17 cellular contexts compared by ENCODE assay signal in the genomic region with DNA sequence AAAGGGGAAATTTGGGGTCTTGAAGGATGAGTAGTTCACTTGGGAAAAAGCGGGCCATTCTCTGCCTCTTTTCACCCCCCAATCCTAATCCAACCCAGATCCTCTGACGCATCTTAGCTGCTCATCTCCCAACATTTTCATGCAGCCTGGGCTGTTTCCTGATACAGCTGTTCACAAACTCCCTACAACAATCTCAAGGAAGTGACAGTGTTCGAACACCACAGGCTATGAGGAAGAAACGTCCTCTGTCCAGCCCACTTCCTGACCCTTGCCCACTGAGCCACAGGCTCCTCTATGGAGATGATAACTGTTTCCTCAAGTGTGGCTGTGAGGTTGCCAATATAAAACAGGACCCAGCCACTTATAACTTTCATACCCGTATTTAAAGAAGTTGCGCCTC. TPM values are rescaled to one million over a fixed set of nuclear protein-coding genes. Genes with fewer than 3 reads are reported as not detected.
DNase-seq lines count a peak whose midpoint lies in the region; ATAC-seq and TF ChIP-seq lines count a peak whose summit lies in the region.
"Had no signal": no experiment of that assay in that cellular context is flagged by ENCODE, and none has a peak within 500 bp of the region (broad histone marks: within the 10 kb centered on the region; RNA-seq: fewer than 3 reads in every experiment).

No MANE protein-coding gene starts in this region.

- H3K79me2 ChIP-seq in osteoblast (ENCODE audit: insufficient read depth, low read length) = no peaks in the 10 kb centered on the region

- no peak overlapping the region for H3K4me2 ChIP-seq in osteoblast (ENCODE audit: insufficient read depth, low read length)

- H2AFZ ChIP-seq in osteoblast (ENCODE audit: low read length) = no peak overlapping the region

- peak overlapping the region; percentile 31 to 89 for H3K4me3 Mint-ChIP-seq in effector memory CD8-positive, alpha-beta T cell

- H3K4me1 ChIP-seq in osteoblast (ENCODE audit: insufficient read depth, low read length) = peaks cover 3% of the 10 kb centered on the region

- DNase-seq in NOMO-1 treated with DMSO at 0.1 percent for 48 hours (lab: John Stamatoyannopoulos, UW; ENCODE audit: unreplicated experiment) (peak; percentile 11), NOMO-1 treated with dmso at 0.1 percent for 144 hours (lab: John Stamatoyannopoulos, UW; ENCODE audit: unreplicated experiment) (no peak), MV-4-11 (lab: John Stamatoyannopoulos, UW) (peak; percentile 87), osteoblast (ENCODE audit: insufficient read length, low spot score, missing footprints) (peak; percentile 44), DMS 273 treated with DMSO at 0.1 percent for 48 hours (lab: John Stamatoyannopoulos, UW) (no peak), MG63 (no peak)
- DNase-seq in effector memory CD8-positive, alpha-beta T cell = no peak
- DNase-seq: activated effector memory CD4-positive, alpha-beta T cell treated with anti-CD3 and anti-CD28 coated beads, Interleukin-2, amount 50 U/mL, for 16 hours; DMS79; midbrain; NCI-H1694; NCI-H748 treated with DMSO at 0.1 percent for 48 hours; sigmoid colon had no signal

- no peak for TF ChIP-seq CTCF in osteoblast (IDR thresholded peaks at IDR 0.05; ENCODE audit: extremely low read depth, low read depth, low read length)

- peaks cover 30 to 36% of the 10 kb centered on the region in 2 donors for H3K27me3 Mint-ChIP-seq in effector memory CD8-positive, alpha-beta T cell

- no peak for ATAC-seq in effector memory CD8-positive, alpha-beta T cell (replicated peaks)
- no peak for ATAC-seq in HG03432 (IDR thresholded peaks at IDR 0.05; ENCODE audit: unreplicated experiment)

- peaks cover 22 to 32% of the 10 kb centered on the region in 2 donors for H3K4me1 Mint-ChIP-seq in effector memory CD8-positive, alpha-beta T cell (ENCODE audit: low read depth in 2 of 2)

- H3K27ac ChIP-seq in osteoblast (ENCODE audit: low read depth, low read length) = no peak overlapping the region
- H3K27ac ChIP-seq: sigmoid colon, suprapubic skin had no signal

- H3K36me3 Mint-ChIP-seq in effector memory CD8-positive, alpha-beta T cell (ENCODE audit: insufficient read depth) = peaks cover 6% of the 10 kb centered on the region

- no peak overlapping the region for H3K4me3 ChIP-seq in osteoblast (ENCODE audit: insufficient read depth, low read length)
- H3K4me3 ChIP-seq in MG63 = no peak overlapping the region
- H3K4me3 ChIP-seq: HAP-1, sigmoid colon, suprapubic skin had no signal

- H4K20me1 ChIP-seq in osteoblast (ENCODE audit: insufficient read depth, low read length) = peaks cover 5% of the 10 kb centered on the region

- H3K9me3 ChIP-seq in osteoblast (ENCODE audit: low read depth, low read length) (no peaks in the 10 kb centered on the region), MG63 (no peaks in the 10 kb centered on the region)
- H3K9me3 ChIP-seq: HAP-1, sigmoid colon, suprapubic skin had no signal

- H3K27me3 ChIP-seq in osteoblast (ENCODE audit: insufficient read depth, low read length) (peaks cover 24% of the 10 kb centered on the region), MG63 (peaks cover 26% of the 10 kb centered on the region)

- H3K36me3 ChIP-seq in osteoblast (ENCODE audit: insufficient read depth, low read length) (no peaks in the 10 kb centered on the region), MG63 (no peaks in the 10 kb centered on the region)
- H3K36me3 ChIP-seq: HAP-1, sigmoid colon, suprapubic skin had no signal

- H3K9me3 Mint-ChIP-seq in effector memory CD8-positive, alpha-beta T cell = peaks cover 0 to 3% of the 10 kb centered on the region in 2 donors

- no peak overlapping the region for H3K27ac Mint-ChIP-seq in effector memory CD8-positive, alpha-beta T cell

RNA-seq across cellular contexts. Expression of gene LMTK3, which starts 16.2 kb away (rescaled TPM):
- total RNA-seq in osteoblast = not detected in 2 replicates
- not detected in 2 replicates for total RNA-seq in MG63 (2014; rRNA removed; shearing (Covaris generic); ENCODE audit: low replicate concordance)
- total RNA-seq: A172 had no signal

RNA-seq across cellular contexts. Expression of gene CYTH2, which starts 26.2 kb away (rescaled TPM):
- 63.6 and 66.2 TPM in 2 replicates for total RNA-seq in osteoblast
- total RNA-seq in MG63 (2014; rRNA removed; shearing (Covaris generic); ENCODE audit: low replicate concordance) = 84.7 and 163 TPM in 2 replicates

RNA-seq across cellular contexts. Expression of gene KCNJ14, which starts 40.0 kb away (rescaled TPM):
- 0.59 and 0.72 TPM in 2 replicates for total RNA-seq in osteoblast
- 0.22 and 0.43 TPM in 2 replicates for total RNA-seq in MG63 (2014; rRNA removed; shearing (Covaris generic); ENCODE audit: low replicate concordance)

RNA-seq across cellular contexts. Expression of gene GRWD1, which starts 49.6 kb away (rescaled TPM):
- 23.3 and 25.0 TPM in 2 replicates for total RNA-seq in osteoblast
- 86.6 and 138 TPM in 2 replicates for total RNA-seq in MG63 (2014; rRNA removed; shearing (Covaris generic); ENCODE audit: low replicate concordance)

RNA-seq across cellular contexts. Expression of gene SULT2B1, which starts 56.6 kb away (rescaled TPM):
- total RNA-seq in osteoblast = under 0.01 TPM in 1 of 2 replicates, not detected in the other
- total RNA-seq in MG63 (2014; rRNA removed; shearing (Covaris generic); ENCODE audit: low replicate concordance) = 0.49 TPM in 1 of 2 replicates, not detected in the other
- total RNA-seq: A172 had no signal

Comparison
In these comparisons a context has a peak if more than half of its experiments do, and no peak if none do; other contexts are left out.
1. DNase-seq: peak in NOMO-1 treated with DMSO at 0.1 percent for 48 hours (single experiment), MV-4-11 (single experiment) and osteoblast (single experiment); none in NOMO-1 treated with dmso at 0.1 percent for 144 hours (single experiment), effector memory CD8-positive, alpha-beta T cell (0 of 3), DMS 273 treated with DMSO at 0.1 percent for 48 hours (single experiment) and MG63 (single experiment).